1 cellular context compared by ENCODE assay signal in the genomic region with DNA sequence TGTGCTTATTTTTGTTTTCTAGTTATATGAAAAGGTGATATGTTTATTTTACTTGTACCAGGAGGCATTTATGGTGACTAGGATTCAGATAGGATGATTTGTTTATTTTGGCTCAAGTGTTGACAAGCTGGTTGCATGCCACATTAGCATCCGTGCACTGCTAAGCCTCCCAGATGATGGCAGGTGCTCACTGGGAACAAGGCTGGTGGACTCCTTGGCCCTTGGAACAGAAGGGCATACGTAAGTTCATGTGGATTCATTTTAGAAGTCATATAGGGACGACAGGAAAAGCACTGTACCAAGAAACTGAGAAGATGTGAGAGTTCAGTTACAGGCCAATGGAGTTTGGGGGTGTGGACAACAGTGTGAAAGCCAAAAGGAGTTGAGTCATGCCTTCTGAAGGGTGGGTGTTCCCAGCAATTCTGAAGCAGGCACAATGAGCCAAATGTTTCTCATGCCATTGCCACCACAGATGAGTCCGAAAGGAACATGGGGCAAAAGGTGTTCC.
TF ChIP-seq lines count a peak whose summit lies in the region.

No MANE protein-coding gene starts in this region.

TF ChIP-seq in HEK293, 187 proteins besides CTCF, POLR2A, EP300 and RAD21 (continued from another document and continues in another):
- TF ChIP-seq, protein P1, sequence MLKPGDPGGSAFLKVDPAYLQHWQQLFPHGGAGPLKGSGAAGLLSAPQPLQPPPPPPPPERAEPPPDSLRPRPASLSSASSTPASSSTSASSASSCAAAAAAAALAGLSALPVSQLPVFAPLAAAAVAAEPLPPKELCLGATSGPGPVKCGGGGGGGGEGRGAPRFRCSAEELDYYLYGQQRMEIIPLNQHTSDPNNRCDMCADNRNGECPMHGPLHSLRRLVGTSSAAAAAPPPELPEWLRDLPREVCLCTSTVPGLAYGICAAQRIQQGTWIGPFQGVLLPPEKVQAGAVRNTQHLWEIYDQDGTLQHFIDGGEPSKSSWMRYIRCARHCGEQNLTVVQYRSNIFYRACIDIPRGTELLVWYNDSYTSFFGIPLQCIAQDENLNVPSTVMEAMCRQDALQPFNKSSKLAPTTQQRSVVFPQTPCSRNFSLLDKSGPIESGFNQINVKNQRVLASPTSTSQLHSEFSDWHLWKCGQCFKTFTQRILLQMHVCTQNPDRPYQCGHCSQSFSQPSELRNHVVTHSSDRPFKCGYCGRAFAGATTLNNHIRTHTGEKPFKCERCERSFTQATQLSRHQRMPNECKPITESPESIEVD (tag by site-specific recombination; IDR thresholded peaks at IDR 0.05) = peak; percentile 78
- TF ChIP-seq OVOL3 (tag by site-specific recombination; IDR thresholded peaks at IDR 0.05) (peak; percentile 33; the same call in 1 of the 2 replicates), ZNF76 (tag by site-specific recombination; IDR thresholded peaks at IDR 0.05; ENCODE audit: borderline replicate concordance, low read depth) (peak; percentile 30; the same call in 1 of the 2 replicates), ZNF138 (tag by site-specific recombination; IDR thresholded peaks at IDR 0.05; ENCODE audit: borderline replicate concordance) (no peak), ZNF843 (tag by site-specific recombination; IDR thresholded peaks at IDR 0.05) (peak; percentile 91), KLF16 (tag by site-specific recombination; IDR thresholded peaks at IDR 0.05) (peak; percentile 50; the same call in 1 of the 2 replicates), HOXC10 (CRISPR knock-in tag; IDR thresholded peaks at IDR 0.05) (no peak), ZFHX2 (tag by site-specific recombination; conservative IDR thresholded peaks at IDR 0.05) (0 out of 2 replicates have a peak, but pooled peaks have one; percentile 22), ZNF664 (tag by site-specific recombination; IDR thresholded peaks at IDR 0.05) (no peak), OSR2 (tag by site-specific recombination; IDR thresholded peaks at IDR 0.05) (peak; percentile 90), KLF1 (tag by site-specific recombination; IDR thresholded peaks at IDR 0.05) (peak; percentile 82), ZNF629 (tag by site-specific recombination; IDR thresholded peaks at IDR 0.05) (peak; percentile 69), ZNF24 (tag by site-specific recombination; IDR thresholded peaks at IDR 0.05) (peak; percentile 47), ZSCAN30 (tag by site-specific recombination; IDR thresholded peaks at IDR 0.05) (peak; percentile 66; the same call in 1 of the 2 replicates), RBAK (tag by site-specific recombination; IDR thresholded peaks at IDR 0.05) (no peak), IKZF3 (tag by site-specific recombination; IDR thresholded peaks at IDR 0.05) (peak; percentile 70; the same call in 1 of the 2 replicates), KLF8 (tag by site-specific recombination; IDR thresholded peaks at IDR 0.05) (peak; percentile 47; the same call in 1 of the 2 replicates), ZNF10 (tag by site-specific recombination; IDR thresholded peaks at IDR 0.05) (peak; percentile 95), GLIS1 (tag by site-specific recombination; IDR thresholded peaks at IDR 0.05) (peak; percentile 36; the same call in 1 of the 2 replicates), ZNF366 (tag by site-specific recombination; conservative IDR thresholded peaks at IDR 0.05) (peak; percentile 80), ZFP69B (tag by site-specific recombination; IDR thresholded peaks at IDR 0.05) (0 out of 2 replicates have a peak, but pooled peaks have one; percentile 12), SP3 (tag by site-specific recombination; IDR thresholded peaks at IDR 0.05) (peak; percentile 35; the same call in 1 of the 2 replicates), ZXDB (tag by site-specific recombination; IDR thresholded peaks at IDR 0.05) (peak; percentile 80), YY2 (tag by site-specific recombination; IDR thresholded peaks at IDR 0.05) (peak; percentile 52; the same call in 1 of the 2 replicates), SP7 (tag by site-specific recombination; IDR thresholded peaks at IDR 0.05) (peak; percentile 79), PRDM1 (tag by site-specific recombination; IDR thresholded peaks at IDR 0.05) (peak; percentile 73), WT1 (tag by site-specific recombination; IDR thresholded peaks at IDR 0.05) (peak; percentile 98), ZNF391 (tag by site-specific recombination; IDR thresholded peaks at IDR 0.05; ENCODE audit: borderline replicate concordance, low read depth) (peak; percentile 71; the same call in 1 of the 2 replicates), FEZF1 (tag by site-specific recombination; IDR thresholded peaks at IDR 0.05) (peak; percentile 84), KLF10 (tag by site-specific recombination; IDR thresholded peaks at IDR 0.05) (peak; percentile 85), ZSCAN23 (tag by site-specific recombination; IDR thresholded peaks at IDR 0.05) (0 out of 2 replicates have a peak, but pooled peaks have one; percentile 28)
- TF ChIP-seq, protein P2, sequence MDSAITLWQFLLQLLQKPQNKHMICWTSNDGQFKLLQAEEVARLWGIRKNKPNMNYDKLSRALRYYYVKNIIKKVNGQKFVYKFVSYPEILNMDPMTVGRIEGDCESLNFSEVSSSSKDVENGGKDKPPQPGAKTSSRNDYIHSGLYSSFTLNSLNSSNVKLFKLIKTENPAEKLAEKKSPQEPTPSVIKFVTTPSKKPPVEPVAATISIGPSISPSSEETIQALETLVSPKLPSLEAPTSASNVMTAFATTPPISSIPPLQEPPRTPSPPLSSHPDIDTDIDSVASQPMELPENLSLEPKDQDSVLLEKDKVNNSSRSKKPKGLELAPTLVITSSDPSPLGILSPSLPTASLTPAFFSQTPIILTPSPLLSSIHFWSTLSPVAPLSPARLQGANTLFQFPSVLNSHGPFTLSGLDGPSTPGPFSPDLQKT (IDR thresholded peaks at IDR 0.05; ENCODE audit: borderline replicate concordance, low read depth, low read length) = no peak
- TF ChIP-seq, protein P3, sequence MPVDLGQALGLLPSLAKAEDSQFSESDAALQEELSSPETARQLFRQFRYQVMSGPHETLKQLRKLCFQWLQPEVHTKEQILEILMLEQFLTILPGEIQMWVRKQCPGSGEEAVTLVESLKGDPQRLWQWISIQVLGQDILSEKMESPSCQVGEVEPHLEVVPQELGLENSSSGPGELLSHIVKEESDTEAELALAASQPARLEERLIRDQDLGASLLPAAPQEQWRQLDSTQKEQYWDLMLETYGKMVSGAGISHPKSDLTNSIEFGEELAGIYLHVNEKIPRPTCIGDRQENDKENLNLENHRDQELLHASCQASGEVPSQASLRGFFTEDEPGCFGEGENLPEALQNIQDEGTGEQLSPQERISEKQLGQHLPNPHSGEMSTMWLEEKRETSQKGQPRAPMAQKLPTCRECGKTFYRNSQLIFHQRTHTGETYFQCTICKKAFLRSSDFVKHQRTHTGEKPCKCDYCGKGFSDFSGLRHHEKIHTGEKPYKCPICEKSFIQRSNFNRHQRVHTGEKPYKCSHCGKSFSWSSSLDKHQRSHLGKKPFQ (tag by site-specific recombination; IDR thresholded peaks at IDR 0.05) = 0 out of 2 replicates have a peak, but pooled peaks have one; percentile 38
- TF ChIP-seq, protein P4, sequence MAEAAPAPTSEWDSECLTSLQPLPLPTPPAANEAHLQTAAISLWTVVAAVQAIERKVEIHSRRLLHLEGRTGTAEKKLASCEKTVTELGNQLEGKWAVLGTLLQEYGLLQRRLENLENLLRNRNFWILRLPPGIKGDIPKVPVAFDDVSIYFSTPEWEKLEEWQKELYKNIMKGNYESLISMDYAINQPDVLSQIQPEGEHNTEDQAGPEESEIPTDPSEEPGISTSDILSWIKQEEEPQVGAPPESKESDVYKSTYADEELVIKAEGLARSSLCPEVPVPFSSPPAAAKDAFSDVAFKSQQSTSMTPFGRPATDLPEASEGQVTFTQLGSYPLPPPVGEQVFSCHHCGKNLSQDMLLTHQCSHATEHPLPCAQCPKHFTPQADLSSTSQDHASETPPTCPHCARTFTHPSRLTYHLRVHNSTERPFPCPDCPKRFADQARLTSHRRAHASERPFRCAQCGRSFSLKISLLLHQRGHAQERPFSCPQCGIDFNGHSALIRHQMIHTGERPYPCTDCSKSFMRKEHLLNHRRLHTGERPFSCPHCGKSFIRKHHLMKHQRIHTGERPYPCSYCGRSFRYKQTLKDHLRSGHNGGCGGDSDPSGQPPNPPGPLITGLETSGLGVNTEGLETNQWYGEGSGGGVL (tag by site-specific recombination; IDR thresholded peaks at IDR 0.05) = peak; percentile 32; the same call in 1 of the 2 replicates
- TF ChIP-seq, protein P5, sequence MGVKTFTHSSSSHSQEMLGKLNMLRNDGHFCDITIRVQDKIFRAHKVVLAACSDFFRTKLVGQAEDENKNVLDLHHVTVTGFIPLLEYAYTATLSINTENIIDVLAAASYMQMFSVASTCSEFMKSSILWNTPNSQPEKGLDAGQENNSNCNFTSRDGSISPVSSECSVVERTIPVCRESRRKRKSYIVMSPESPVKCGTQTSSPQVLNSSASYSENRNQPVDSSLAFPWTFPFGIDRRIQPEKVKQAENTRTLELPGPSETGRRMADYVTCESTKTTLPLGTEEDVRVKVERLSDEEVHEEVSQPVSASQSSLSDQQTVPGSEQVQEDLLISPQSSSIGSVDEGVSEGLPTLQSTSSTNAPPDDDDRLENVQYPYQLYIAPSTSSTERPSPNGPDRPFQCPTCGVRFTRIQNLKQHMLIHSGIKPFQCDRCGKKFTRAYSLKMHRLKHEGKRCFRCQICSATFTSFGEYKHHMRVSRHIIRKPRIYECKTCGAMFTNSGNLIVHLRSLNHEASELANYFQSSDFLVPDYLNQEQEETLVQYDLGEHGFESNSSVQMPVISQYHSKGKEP (tag by site-specific recombination; IDR thresholded peaks at IDR 0.05) = peak; percentile 74; the same call in 1 of the 2 replicates
- TF ChIP-seq, protein P6, sequence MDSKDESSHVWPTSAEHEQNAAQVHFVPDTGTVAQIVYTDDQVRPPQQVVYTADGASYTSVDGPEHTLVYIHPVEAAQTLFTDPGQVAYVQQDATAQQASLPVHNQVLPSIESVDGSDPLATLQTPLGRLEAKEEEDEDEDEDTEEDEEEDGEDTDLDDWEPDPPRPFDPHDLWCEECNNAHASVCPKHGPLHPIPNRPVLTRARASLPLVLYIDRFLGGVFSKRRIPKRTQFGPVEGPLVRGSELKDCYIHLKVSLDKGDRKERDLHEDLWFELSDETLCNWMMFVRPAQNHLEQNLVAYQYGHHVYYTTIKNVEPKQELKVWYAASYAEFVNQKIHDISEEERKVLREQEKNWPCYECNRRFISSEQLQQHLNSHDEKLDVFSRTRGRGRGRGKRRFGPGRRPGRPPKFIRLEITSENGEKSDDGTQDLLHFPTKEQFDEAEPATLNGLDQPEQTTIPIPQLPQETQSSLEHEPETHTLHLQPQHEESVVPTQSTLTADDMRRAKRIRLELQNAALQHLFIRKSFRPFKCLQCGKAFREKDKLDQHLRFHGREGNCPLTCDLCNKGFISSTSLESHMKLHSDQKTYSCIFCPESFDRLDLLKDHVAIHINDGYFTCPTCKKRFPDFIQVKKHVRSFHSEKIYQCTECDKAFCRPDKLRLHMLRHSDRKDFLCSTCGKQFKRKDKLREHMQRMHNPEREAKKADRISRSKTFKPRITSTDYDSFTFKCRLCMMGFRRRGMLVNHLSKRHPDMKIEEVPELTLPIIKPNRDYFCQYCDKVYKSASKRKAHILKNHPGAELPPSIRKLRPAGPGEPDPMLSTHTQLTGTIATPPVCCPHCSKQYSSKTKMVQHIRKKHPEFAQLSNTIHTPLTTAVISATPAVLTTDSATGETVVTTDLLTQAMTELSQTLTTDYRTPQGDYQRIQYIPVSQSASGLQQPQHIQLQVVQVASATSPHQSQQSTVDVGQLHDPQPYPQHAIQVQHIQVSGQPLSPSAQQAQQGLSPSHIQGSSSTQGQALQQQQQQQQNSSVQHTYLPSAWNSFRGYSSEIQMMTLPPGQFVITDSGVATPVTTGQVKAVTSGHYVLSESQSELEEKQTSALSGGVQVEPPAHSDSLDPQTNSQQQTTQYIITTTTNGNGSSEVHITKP (tag by site-specific recombination; IDR thresholded peaks at IDR 0.05) = peak; percentile 49; the same call in 1 of the 2 replicates
- TF ChIP-seq, protein P7, sequence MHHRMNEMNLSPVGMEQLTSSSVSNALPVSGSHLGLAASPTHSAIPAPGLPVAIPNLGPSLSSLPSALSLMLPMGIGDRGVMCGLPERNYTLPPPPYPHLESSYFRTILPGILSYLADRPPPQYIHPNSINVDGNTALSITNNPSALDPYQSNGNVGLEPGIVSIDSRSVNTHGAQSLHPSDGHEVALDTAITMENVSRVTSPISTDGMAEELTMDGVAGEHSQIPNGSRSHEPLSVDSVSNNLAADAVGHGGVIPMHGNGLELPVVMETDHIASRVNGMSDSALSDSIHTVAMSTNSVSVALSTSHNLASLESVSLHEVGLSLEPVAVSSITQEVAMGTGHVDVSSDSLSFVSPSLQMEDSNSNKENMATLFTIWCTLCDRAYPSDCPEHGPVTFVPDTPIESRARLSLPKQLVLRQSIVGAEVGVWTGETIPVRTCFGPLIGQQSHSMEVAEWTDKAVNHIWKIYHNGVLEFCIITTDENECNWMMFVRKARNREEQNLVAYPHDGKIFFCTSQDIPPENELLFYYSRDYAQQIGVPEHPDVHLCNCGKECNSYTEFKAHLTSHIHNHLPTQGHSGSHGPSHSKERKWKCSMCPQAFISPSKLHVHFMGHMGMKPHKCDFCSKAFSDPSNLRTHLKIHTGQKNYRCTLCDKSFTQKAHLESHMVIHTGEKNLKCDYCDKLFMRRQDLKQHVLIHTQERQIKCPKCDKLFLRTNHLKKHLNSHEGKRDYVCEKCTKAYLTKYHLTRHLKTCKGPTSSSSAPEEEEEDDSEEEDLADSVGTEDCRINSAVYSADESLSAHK (tag by site-specific recombination; IDR thresholded peaks at IDR 0.05) = peak; percentile 43; the same call in 1 of the 2 replicates
- TF ChIP-seq, protein P8, sequence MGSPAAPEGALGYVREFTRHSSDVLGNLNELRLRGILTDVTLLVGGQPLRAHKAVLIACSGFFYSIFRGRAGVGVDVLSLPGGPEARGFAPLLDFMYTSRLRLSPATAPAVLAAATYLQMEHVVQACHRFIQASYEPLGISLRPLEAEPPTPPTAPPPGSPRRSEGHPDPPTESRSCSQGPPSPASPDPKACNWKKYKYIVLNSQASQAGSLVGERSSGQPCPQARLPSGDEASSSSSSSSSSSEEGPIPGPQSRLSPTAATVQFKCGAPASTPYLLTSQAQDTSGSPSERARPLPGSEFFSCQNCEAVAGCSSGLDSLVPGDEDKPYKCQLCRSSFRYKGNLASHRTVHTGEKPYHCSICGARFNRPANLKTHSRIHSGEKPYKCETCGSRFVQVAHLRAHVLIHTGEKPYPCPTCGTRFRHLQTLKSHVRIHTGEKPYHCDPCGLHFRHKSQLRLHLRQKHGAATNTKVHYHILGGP (tag by site-specific recombination; IDR thresholded peaks at IDR 0.05) = peak; percentile 79
- TF ChIP-seq, protein P9, sequence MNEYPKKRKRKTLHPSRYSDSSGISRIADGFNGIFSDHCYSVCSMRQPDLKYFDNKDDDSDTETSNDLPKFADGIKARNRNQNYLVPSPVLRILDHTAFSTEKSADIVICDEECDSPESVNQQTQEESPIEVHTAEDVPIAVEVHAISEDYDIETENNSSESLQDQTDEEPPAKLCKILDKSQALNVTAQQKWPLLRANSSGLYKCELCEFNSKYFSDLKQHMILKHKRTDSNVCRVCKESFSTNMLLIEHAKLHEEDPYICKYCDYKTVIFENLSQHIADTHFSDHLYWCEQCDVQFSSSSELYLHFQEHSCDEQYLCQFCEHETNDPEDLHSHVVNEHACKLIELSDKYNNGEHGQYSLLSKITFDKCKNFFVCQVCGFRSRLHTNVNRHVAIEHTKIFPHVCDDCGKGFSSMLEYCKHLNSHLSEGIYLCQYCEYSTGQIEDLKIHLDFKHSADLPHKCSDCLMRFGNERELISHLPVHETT (tag by site-specific recombination; IDR thresholded peaks at IDR 0.05) = peak; percentile 63
